Comparison of ENCODE assay signal across 16 cellular contexts in the genomic region with DNA sequence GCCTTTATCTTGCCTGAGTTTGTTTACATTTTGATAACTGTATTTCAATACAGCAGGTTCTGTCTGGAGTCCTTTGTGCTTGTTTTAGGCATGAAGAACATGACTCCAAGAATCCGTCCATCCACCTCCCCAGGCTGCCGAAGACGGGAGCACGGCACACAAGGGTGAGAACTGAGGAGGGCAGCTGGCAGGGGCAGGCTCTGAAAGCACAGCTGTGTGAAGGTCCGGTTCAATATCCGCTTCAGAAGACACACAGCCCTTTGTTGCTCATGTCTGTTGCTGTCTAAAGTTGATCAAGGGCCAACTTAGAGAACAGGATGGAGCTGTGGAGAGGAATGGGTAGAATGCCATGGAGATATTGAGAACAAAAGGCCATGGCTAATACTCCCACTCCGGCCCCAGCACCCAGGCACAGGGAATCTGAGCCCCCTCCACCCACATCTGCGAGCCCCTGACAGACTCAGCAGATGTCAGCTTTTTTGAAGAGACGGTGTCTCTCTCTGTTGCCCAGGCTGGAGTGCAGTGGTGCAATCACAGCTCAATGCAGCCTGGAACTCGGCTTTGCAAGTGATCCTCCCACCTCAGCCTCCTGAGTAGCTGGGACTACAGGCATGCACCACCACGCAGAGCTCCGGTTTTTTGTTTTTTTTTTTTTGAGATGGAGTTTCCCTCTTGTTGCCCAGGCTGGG. TPM values are rescaled to one million over a fixed set of nuclear protein-coding genes. Genes with fewer than 3 reads are reported as not detected.
DNase-seq lines count a peak whose midpoint lies in the region; ATAC-seq and TF ChIP-seq lines count a peak whose summit lies in the region.
"Had no signal": no experiment of that assay in that cellular context is flagged by ENCODE, and none has a peak within 500 bp of the region (broad histone marks: within the 10 kb centered on the region; RNA-seq: fewer than 3 reads in every experiment).

No MANE protein-coding gene starts in this region.

- ATAC-seq in body of pancreas (peak; percentile 25), GM21360 (IDR thresholded peaks at IDR 0.05; ENCODE audit: unreplicated experiment) (no peak), HG02840 (IDR thresholded peaks at IDR 0.05; ENCODE audit: low FRiP score, unreplicated experiment) (no peak), GM18858 (IDR thresholded peaks at IDR 0.05; ENCODE audit: unreplicated experiment) (no peak)
- ATAC-seq: stimulated activated effector memory CD8-positive, alpha-beta T cell treated with anti-CD3 and anti-CD28 coated beads, Interleukin-12 subunit alpha, Interleukin-12 subunit beta, amount 100 ng/mL, for 72 hours had no signal

- intact Hi-C loops in body of pancreas (cut with DNase I): no loop called here

- TF ChIP-seq CTCF in body of pancreas (IDR thresholded peaks at IDR 0.05): no peak

- no peak for TF ChIP-seq POLR2A in body of pancreas (IDR thresholded peaks at IDR 0.05)

- no peak overlapping the region for H3K4me3 ChIP-seq in body of pancreas
- H3K4me3 ChIP-seq: cardiac muscle cell had no signal

- peaks cover 46% of the 10 kb centered on the region for H3K4me1 ChIP-seq in body of pancreas

- WGBS in body of pancreas, 2 donors: 33 to 39% methylated on average over 7 to 12 of the region's 12 CpGs

- H3K27ac ChIP-seq in body of pancreas: peak overlapping the region in 3 of 4 donors; percentile 38 to 90 (median 70)
- H3K27ac ChIP-seq: neutrophil had no signal

- in situ Hi-C loops in G401 (cut with HindIII; ENCODE audit: low sequenced_read_pairs): no loop called here

- DNase-seq in G401 (ENCODE audit: low spot score) (peak; percentile 8), body of pancreas (no peak), kidney tubule cell (ENCODE audit: low spot score) (peak; percentile 22), pulmonary artery endothelial cell (ENCODE audit: low read depth, low spot score) (peak; percentile 46), NCI-H526 treated with DMSO at 0.1 percent for 48 hours (lab: John Stamatoyannopoulos, UW) (no peak)
- DNase-seq: activated CD4-positive, CD25-positive, alpha-beta regulatory T cell treated with anti-CD3 and anti-CD28 coated beads, Interleukin-2, amount 50 U/mL, for 72 hours; EL; NCI-H187; stimulated activated CD4-positive, alpha-beta T cell treated with anti-CD3 and anti-CD28 coated beads, Interleukin-2, amount 100 ng/mL, for 24 hours; SW 1271 had no signal

- no peaks in the 10 kb centered on the region for H3K9me3 ChIP-seq in body of pancreas
- H3K9me3 ChIP-seq: neutrophil had no signal

- no peaks in the 10 kb centered on the region for H3K27me3 ChIP-seq in body of pancreas
- H3K27me3 ChIP-seq: cardiac muscle cell, neutrophil had no signal

- no peaks in the 10 kb centered on the region for H3K36me3 ChIP-seq in body of pancreas (replicated peaks in 1 of 2; ENCODE audit: insufficient read depth in 1 of 2, low read depth in 2 of 2)
- H3K36me3 ChIP-seq: cardiac muscle cell, neutrophil had no signal

RNA-seq across cellular contexts. Expression of a gene that starts 58.5 kb away (rescaled TPM):
- total RNA-seq in G401 (2014; rRNA removed; shearing (Covaris generic)): 16.4 and 29.0 TPM in 2 replicates
- total RNA-seq in body of pancreas (10 to 100 TPM in 1 of 2 donors, 1 to 10 TPM in 1; 7.3 to 15.8 TPM), pulmonary artery endothelial cell (11.1 and 18.9 TPM in 2 replicates)

Comparison
In these comparisons a context has a peak if more than half of its experiments do, and no peak if none do; other contexts are left out.
1. DNase-seq: peak in G401 (single experiment), kidney tubule cell (single experiment) and pulmonary artery endothelial cell (single experiment); none in body of pancreas (0 of 4) and NCI-H526 treated with DMSO at 0.1 percent for 48 hours (single experiment).